In the genomic region with DNA sequence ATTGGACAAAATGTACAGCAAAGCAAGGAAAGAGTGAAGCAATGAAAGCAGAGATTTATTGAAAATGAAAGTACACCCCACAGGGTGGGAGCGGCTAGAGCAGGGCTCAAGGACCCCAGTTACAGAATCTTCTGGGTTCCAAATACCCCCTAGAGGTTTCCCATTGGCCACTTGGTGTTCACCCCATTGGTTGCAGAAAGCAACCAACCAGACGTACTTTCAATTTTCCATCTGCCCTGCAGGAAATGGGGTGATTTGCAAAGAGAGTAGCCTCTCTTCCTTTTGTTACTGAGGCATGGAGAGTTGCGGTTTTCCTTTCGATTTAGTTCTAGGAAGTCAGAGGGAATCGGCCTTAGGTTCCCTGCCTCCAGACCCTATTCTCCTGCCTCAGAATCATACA, we compare ENCODE assay signal across 8 cellular contexts. TPM values are rescaled to one million over a fixed set of nuclear protein-coding genes. Genes with fewer than 3 reads are reported as not detected.
DNase-seq lines count a peak whose midpoint lies in the region; ATAC-seq, FAIRE-seq and TF ChIP-seq lines count a peak whose summit lies in the region.

No MANE protein-coding gene starts in this region.

- H3K4me3 Mint-ChIP-seq in activated naive CD4-positive, alpha-beta T cell treated with anti-CD3 and anti-CD28 coated beads for 36 hours = peak overlapping the region; percentile 95
- peak overlapping the region; percentile 2 for H3K4me3 Mint-ChIP-seq in progenitor cell of endocrine pancreas (ENCODE audit: low read depth)

- FAIRE-seq in urothelium cell line (lab: Jason Lieb, UNC) = no peak

- DNase-seq in activated naive CD4-positive, alpha-beta T cell treated with anti-CD3 and anti-CD28 coated beads for 36 hours = peak; percentile 44
- no peak for DNase-seq in activated naive CD4-positive, alpha-beta T cell treated with anti-CD3 and anti-CD28 coated beads, Interleukin-2, amount 50 U/mL, for 16 hours
- peak; percentile 71 for DNase-seq in RPMI8226
- no peak for DNase-seq in epithelial cell of prostate (ENCODE audit: low read depth, low spot score)
- DNase-seq in progenitor cell of endocrine pancreas (ENCODE audit: low spot score, unreplicated experiment) = no peak
- DNase-seq in urothelium cell line (ENCODE audit: low spot score) = no peak
- no peak for DNase-seq in NCI-H1105 (lab: John Stamatoyannopoulos, UW)

- CTCF ChIA-PET in activated naive CD4-positive, alpha-beta T cell treated with anti-CD3 and anti-CD28 coated beads for 36 hours (lab: Charles Lee) = interaction anchor here (1.1 to 5.2 kb wide), 3 partner anchors 10 to 28 kb away, joined by 3 to 54 read pairs (median 10); no protein-coding TSS in a partner anchor

- peak overlapping the region; percentile 60 for H3K27ac ChIP-seq in epithelial cell of prostate

- peaks cover 13% of the 10 kb centered on the region for H3K36me3 Mint-ChIP-seq in activated naive CD4-positive, alpha-beta T cell treated with anti-CD3 and anti-CD28 coated beads for 36 hours (ENCODE audit: low read depth)
- H3K36me3 Mint-ChIP-seq in progenitor cell of endocrine pancreas (ENCODE audit: insufficient read depth) = peaks cover 1% of the 10 kb centered on the region

- H3K4me1 Mint-ChIP-seq in activated naive CD4-positive, alpha-beta T cell treated with anti-CD3 and anti-CD28 coated beads for 36 hours (ENCODE audit: low read depth) = peaks cover 55% of the 10 kb centered on the region
- peaks cover 14% of the 10 kb centered on the region for H3K4me1 Mint-ChIP-seq in progenitor cell of endocrine pancreas (ENCODE audit: low read depth)

- no peaks in the 10 kb centered on the region for H3K9me3 Mint-ChIP-seq in activated naive CD4-positive, alpha-beta T cell treated with anti-CD3 and anti-CD28 coated beads for 36 hours
- no peaks in the 10 kb centered on the region for H3K9me3 Mint-ChIP-seq in progenitor cell of endocrine pancreas (ENCODE audit: low read depth)

- H3K27me3 Mint-ChIP-seq in activated naive CD4-positive, alpha-beta T cell treated with anti-CD3 and anti-CD28 coated beads for 36 hours (ENCODE audit: low read depth) = no peaks in the 10 kb centered on the region
- no peaks in the 10 kb centered on the region for H3K27me3 Mint-ChIP-seq in progenitor cell of endocrine pancreas

- no peak for ATAC-seq in HG02623 (IDR thresholded peaks at IDR 0.05; ENCODE audit: unreplicated experiment)

- H3K27ac Mint-ChIP-seq in activated naive CD4-positive, alpha-beta T cell treated with anti-CD3 and anti-CD28 coated beads for 36 hours = peak overlapping the region; percentile 69
- H3K27ac Mint-ChIP-seq in progenitor cell of endocrine pancreas = no peak overlapping the region

- TF ChIP-seq CTCF in progenitor cell of endocrine pancreas (IDR thresholded peaks at IDR 0.05; ENCODE audit: unreplicated experiment) = no peak

- intact Hi-C loops in activated naive CD4-positive, alpha-beta T cell treated with anti-CD3 and anti-CD28 coated beads for 36 hours (cut with micrococcal nuclease) = loop anchor here (1.0 to 10.0 kb wide), 2 partner anchors 10 to 1772 kb away; no protein-coding TSS in a partner anchor

RNA-seq across cellular contexts. Expression of a gene that starts 2.4 kb away (rescaled TPM):
- total RNA-seq in activated naive CD4-positive, alpha-beta T cell treated with anti-CD3 and anti-CD28 coated beads for 36 hours = 10 to 100 TPM; 69.6 to 70.2 TPM
- 27.8 and 29.9 TPM in 2 replicates for total RNA-seq in progenitor cell of endocrine pancreas

RNA-seq across cellular contexts. Expression of a gene that starts 4.8 kb away (rescaled TPM):
- total RNA-seq in activated naive CD4-positive, alpha-beta T cell treated with anti-CD3 and anti-CD28 coated beads for 36 hours = 1 to 10 TPM; 8.7 to 9.5 TPM
- total RNA-seq in progenitor cell of endocrine pancreas = 8.0 and 8.7 TPM in 2 replicates

Comparison
In these comparisons a context has a peak if more than half of its experiments do, and no peak if none do; other contexts are left out.
1. DNase-seq: peak in activated naive CD4-positive, alpha-beta T cell treated with anti-CD3 and anti-CD28 coated beads for 36 hours (single experiment) and RPMI8226 (single experiment); none in activated naive CD4-positive, alpha-beta T cell treated with anti-CD3 and anti-CD28 coated beads, Interleukin-2, amount 50 U/mL, for 16 hours (single experiment), epithelial cell of prostate (single experiment), progenitor cell of endocrine pancreas (single experiment), urothelium cell line (single experiment) and NCI-H1105 (single experiment).